ENCODE assay signal across 24 cellular contexts in the genomic region with DNA sequence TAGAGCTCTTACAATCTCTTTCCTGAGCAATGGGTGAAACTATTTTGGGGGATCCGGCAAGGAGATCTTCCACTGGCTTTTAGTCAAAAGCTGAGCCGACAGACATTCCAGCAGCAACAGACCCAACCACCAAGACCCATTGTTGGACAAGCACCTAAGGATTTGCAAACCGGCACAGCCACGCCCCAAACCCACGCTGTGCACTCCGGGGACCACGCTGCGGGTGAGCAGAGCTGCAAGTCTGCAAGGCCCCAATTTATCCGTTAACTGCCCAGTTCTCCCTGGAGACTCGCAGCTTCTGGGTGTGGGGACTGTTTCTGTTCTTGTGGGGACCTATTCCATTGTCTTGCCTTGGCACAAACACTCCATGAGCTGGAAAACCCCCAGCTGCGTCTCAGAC.
"Had no signal": no experiment of that assay in that cellular context is flagged by ENCODE, and none has a peak within 500 bp of the region (broad histone marks: within the 10 kb centered on the region; RNA-seq: fewer than 3 reads in every experiment).

No MANE protein-coding gene starts in this region.

- H3K4me2 ChIP-seq: SK-N-SH had no signal

- H3K27ac ChIP-seq: WERI-Rb-1 had no signal

- H3K4me3 Mint-ChIP-seq: activated CD4-positive, alpha-beta T cell treated with anti-CD3 and anti-CD28 coated beads for 36 hours; activated CD8-positive, alpha-beta T cell treated with anti-CD3 and anti-CD28 coated beads for 36 hours; activated naive CD4-positive, alpha-beta T cell treated with anti-CD3 and anti-CD28 coated beads, Interleukin-2, amount 50 U/mL, for 24 hours; activated T-cell treated with anti-CD3 and anti-CD28 coated beads, Interleukin-2, amount 50 U/mL, for 72 hours; brain had no signal

- ATAC-seq: activated CD4-positive, alpha-beta T cell treated with anti-CD3 and anti-CD28 coated beads for 36 hours; activated CD8-positive, alpha-beta T cell treated with anti-CD3 and anti-CD28 coated beads for 36 hours; activated T-cell treated with anti-CD3 and anti-CD28 coated beads, Interleukin-2, amount 50 U/mL, for 72 hours; Panc1; Right ventricle myocardium inferior had no signal

- H3K9me3 Mint-ChIP-seq: activated T-cell treated with anti-CD3 and anti-CD28 coated beads, Interleukin-2, amount 50 U/mL, for 72 hours had no signal

- DNase-seq: activated CD4-positive, alpha-beta T cell treated with anti-CD3 and anti-CD28 coated beads for 36 hours; activated CD8-positive, alpha-beta memory T cell treated with anti-CD3 and anti-CD28 coated beads, Interleukin-2, amount 50 U/mL, for 4 hours; activated CD8-positive, alpha-beta T cell treated with anti-CD3 and anti-CD28 coated beads for 36 hours; activated naive CD4-positive, alpha-beta T cell; activated T-cell treated with anti-CD3 and anti-CD28 coated beads, Interleukin-2, amount 50 U/mL, for 72 hours; amygdala; KG1; NCI-H1092 treated with DMSO at 0.1 percent for 48 hours; NCI-H1417 treated with DMSO at 0.1 percent for 48 hours; NCI-H1694; NCI-H2029; NCI-H510A treated with DMSO at 0.1 percent for 48 hours; NCI-H69; NK-92 treated with Interleukin-12 subunit alpha and Interleukin-12 subunit beta, amount 100 ng/mL, for 24 hours; OCI-M1; RPMI8226; SK-N-SH; T-helper 1 cell; WERI-Rb-1 had no signal

- H3K27me3 Mint-ChIP-seq: activated CD4-positive, alpha-beta T cell treated with anti-CD3 and anti-CD28 coated beads for 36 hours; activated CD8-positive, alpha-beta T cell treated with anti-CD3 and anti-CD28 coated beads for 36 hours; activated naive CD4-positive, alpha-beta T cell treated with anti-CD3 and anti-CD28 coated beads, Interleukin-2, amount 50 U/mL, for 24 hours had no signal

- H3K4me1 Mint-ChIP-seq: activated CD4-positive, alpha-beta T cell treated with anti-CD3 and anti-CD28 coated beads for 36 hours; activated naive CD4-positive, alpha-beta T cell treated with anti-CD3 and anti-CD28 coated beads, Interleukin-2, amount 50 U/mL, for 24 hours had no signal

- H3K9me3 ChIP-seq: SK-N-SH had no signal

- H3K36me3 ChIP-seq: WERI-Rb-1 had no signal

- H3K9ac ChIP-seq: SK-N-SH had no signal

- H3K27ac Mint-ChIP-seq: activated CD4-positive, alpha-beta T cell treated with anti-CD3 and anti-CD28 coated beads for 36 hours; activated CD8-positive, alpha-beta T cell treated with anti-CD3 and anti-CD28 coated beads for 36 hours; activated naive CD4-positive, alpha-beta T cell treated with anti-CD3 and anti-CD28 coated beads, Interleukin-2, amount 50 U/mL, for 24 hours; activated T-cell treated with anti-CD3 and anti-CD28 coated beads, Interleukin-2, amount 50 U/mL, for 72 hours; activated T-helper 2 cell treated with anti-CD3 and anti-CD28 coated beads, Interferon-gamma antibody, Interleukin-2, Interleukin-4, amounts not matched to agents 10 μg/mL and 5 μg/mL and 100 μg/mL, durations not matched to agents 14 hours and 24 hours and 36 hours; brain had no signal
